1 cellular context compared by ENCODE assay signal in genomic region chr4:41990383-41991111, GRCh38.
TF ChIP-seq lines count a peak whose summit lies in the region.

Gene SLC30A9, plus strand, starts transcription at chr4:41990530. Its CDS starts 122 bp downstream, at chr4:41990652.

TF ChIP-seq in K562, 482 proteins besides CTCF, POLR2A, EP300 and RAD21 (continued from another document and continues in another):
- TF ChIP-seq YY1 (IDR thresholded peaks at IDR 0.05; ENCODE audit: borderline replicate concordance in 1 of 3, control insufficient read depth in 1 of 3, extremely low read depth in 1 of 3, insufficient read depth in 3 of 3, insufficient read length in 1 of 3, insufficient replicate concordance in 2 of 3, low read depth in 1 of 3, low read length in 2 of 3) = peak; percentile 10 to 86 (median 77)
- no peak for TF ChIP-seq ZNF695 (CRISPR knock-in tag; IDR thresholded peaks at IDR 0.05)
- no peak for TF ChIP-seq TAL1 (IDR thresholded peaks at IDR 0.05)
- TF ChIP-seq ZNF146 (CRISPR knock-in tag; IDR thresholded peaks at IDR 0.05; ENCODE audit: unreplicated experiment) = no peak
- TF ChIP-seq SLC30A9 (CRISPR knock-in tag; IDR thresholded peaks at IDR 0.05) = no peak
- no peak for TF ChIP-seq KAT8 (IDR thresholded peaks at IDR 0.05; ENCODE audit: low read depth)
- TF ChIP-seq HMGXB4 (CRISPR knock-in tag; IDR thresholded peaks at IDR 0.05) = peak; percentile 60; the same call in 1 of the 2 replicates
- TF ChIP-seq ATF1 (CRISPR knock-in tag; IDR thresholded peaks at IDR 0.05) = peak; percentile 74
- peak; percentile 99 for TF ChIP-seq ATF1 (tag; IDR thresholded peaks at IDR 0.05)
- no peak for TF ChIP-seq ZNF785 (CRISPR knock-in tag; IDR thresholded peaks at IDR 0.05)
- TF ChIP-seq SMARCC2 (IDR thresholded peaks at IDR 0.05; ENCODE audit: low read depth) = no peak
- no peak for TF ChIP-seq ZSCAN32 (CRISPR knock-in tag; IDR thresholded peaks at IDR 0.05)
- no peak for TF ChIP-seq ADNP (tag; IDR thresholded peaks at IDR 0.05)
- no peak for TF ChIP-seq PRDM10 (IDR thresholded peaks at IDR 0.05; ENCODE audit: partially characterized antibody)
- no peak for TF ChIP-seq HOMEZ (CRISPR knock-in tag; IDR thresholded peaks at IDR 0.05)
- no peak; the same call in 1 of the 2 replicates for TF ChIP-seq BCOR (IDR thresholded peaks at IDR 0.05)
- no peak for TF ChIP-seq CBX1 (IDR thresholded peaks at IDR 0.05; ENCODE audit: low read depth)
- TF ChIP-seq CHCHD3 (CRISPR knock-in tag; IDR thresholded peaks at IDR 0.05) = no peak
- TF ChIP-seq SMARCE1 (IDR thresholded peaks at IDR 0.05) = no peak
- TF ChIP-seq NRF1 (conservative IDR thresholded peaks at IDR 0.05 in 1 of 2, IDR thresholded peaks at IDR 0.05 in 1 of 2) = peak; percentile 30 to 50; a peak in 2 of 4 replicates
- no peak for TF ChIP-seq ZNF445 (CRISPR knock-in tag; IDR thresholded peaks at IDR 0.05; ENCODE audit: low read depth)
- TF ChIP-seq MTA1 (IDR thresholded peaks at IDR 0.05; ENCODE audit: borderline replicate concordance) = peak; percentile 88
- TF ChIP-seq ZBTB17 (CRISPR knock-in tag; IDR thresholded peaks at IDR 0.05) = peak; percentile 65; the same call in 1 of the 2 replicates
- no peak for TF ChIP-seq MTF1 (CRISPR knock-in tag; IDR thresholded peaks at IDR 0.05; ENCODE audit: borderline replicate concordance)
- no peak for TF ChIP-seq PRMT5 (CRISPR knock-in tag; IDR thresholded peaks at IDR 0.05)
- TF ChIP-seq GABPB1 (CRISPR knock-in tag; IDR thresholded peaks at IDR 0.05) = peak; percentile 93
- TF ChIP-seq MTA3 (IDR thresholded peaks at IDR 0.05; ENCODE audit: borderline replicate concordance) = peak; percentile 63; the same call in 1 of the 2 replicates
- no peak for TF ChIP-seq TCF15 (CRISPR knock-in tag; IDR thresholded peaks at IDR 0.05)
- TF ChIP-seq KAT7 (CRISPR knock-in tag; IDR thresholded peaks at IDR 0.05; ENCODE audit: borderline replicate concordance) = peak; percentile 55; the same call in 1 of the 2 replicates
- TF ChIP-seq POLR2AphosphoS2 (IDR thresholded peaks at IDR 0.05; ENCODE audit: low read length) = no peak
- TF ChIP-seq ZFP30 (CRISPR knock-in tag; IDR thresholded peaks at IDR 0.05; ENCODE audit: borderline replicate concordance) = no peak
- TF ChIP-seq RBM14 (IDR thresholded peaks at IDR 0.05; ENCODE audit: borderline replicate concordance, insufficient read depth, low read depth, low read length) = no peak
- no peak for TF ChIP-seq HNRNPH1 (optimal IDR thresholded peaks at IDR 0.05; ENCODE audit: low read depth, low read length)
- TF ChIP-seq TRIM25 (IDR thresholded peaks at IDR 0.05; ENCODE audit: borderline replicate concordance) = no peak
- no peak for TF ChIP-seq LEF1 (IDR thresholded peaks at IDR 0.05)
- no peak for TF ChIP-seq ZNF184 (CRISPR knock-in tag; IDR thresholded peaks at IDR 0.05)
- TF ChIP-seq SRSF7 (optimal IDR thresholded peaks at IDR 0.05; ENCODE audit: low read depth, low read length) = no peak
- TF ChIP-seq PML (IDR thresholded peaks at IDR 0.05; ENCODE audit: low read length) = peak; percentile 80
- no peak for TF ChIP-seq NCOA4 (IDR thresholded peaks at IDR 0.05; ENCODE audit: partially characterized antibody)
- TF ChIP-seq ERF (CRISPR knock-in tag; IDR thresholded peaks at IDR 0.05) = no peak
- no peak for TF ChIP-seq ZNF766 (CRISPR knock-in tag; conservative IDR thresholded peaks at IDR 0.05)
- TF ChIP-seq TAF1 (IDR thresholded peaks at IDR 0.05; ENCODE audit: control insufficient read depth, extremely low read depth, insufficient read depth, low read length, severe bottlenecking) = peak; percentile 87
- TF ChIP-seq MYC (IDR thresholded peaks at IDR 0.05; ENCODE audit: low read depth, low read length) = peak; percentile 68; the same call in 1 of the 2 replicates
- no peak for TF ChIP-seq MYC (CRISPR knock-in tag; IDR thresholded peaks at IDR 0.05; ENCODE audit: borderline replicate concordance, low read depth)
- TF ChIP-seq RREB1 (CRISPR knock-in tag; IDR thresholded peaks at IDR 0.05) = peak; percentile 54; the same call in 1 of the 2 replicates
- TF ChIP-seq MYNN (IDR thresholded peaks at IDR 0.05) = no peak
- no peak for TF ChIP-seq MYNN (CRISPR knock-in tag; IDR thresholded peaks at IDR 0.05)
- peak; percentile 94 for TF ChIP-seq POLR2G (IDR thresholded peaks at IDR 0.05; ENCODE audit: low read depth, low read length)
- no peak for TF ChIP-seq IFI16 (CRISPR knock-in tag; IDR thresholded peaks at IDR 0.05)
- no peak for TF ChIP-seq ZNF696 (CRISPR knock-in tag; conservative IDR thresholded peaks at IDR 0.05)
- TF ChIP-seq HNRNPK (IDR thresholded peaks at IDR 0.05; ENCODE audit: low read depth, low read length, poor library complexity, severe bottlenecking) = no peak
- TF ChIP-seq ZBTB49 (CRISPR knock-in tag; IDR thresholded peaks at IDR 0.05; ENCODE audit: borderline replicate concordance) = no peak
- no peak for TF ChIP-seq ARID1B (IDR thresholded peaks at IDR 0.05)
- TF ChIP-seq RFX1 (IDR thresholded peaks at IDR 0.05) = no peak
- TF ChIP-seq ZFX (CRISPR knock-in tag; IDR thresholded peaks at IDR 0.05) = peak; percentile 90
- peak; percentile 77 for TF ChIP-seq DIDO1 (tag; IDR thresholded peaks at IDR 0.05; ENCODE audit: low read depth)
- TF ChIP-seq ILK (tag; IDR thresholded peaks at IDR 0.05; ENCODE audit: borderline replicate concordance, low read depth) = no peak
- TF ChIP-seq GATA2 (CRISPR knock-in tag; IDR thresholded peaks at IDR 0.05) = no peak
- no peak for TF ChIP-seq ZNF212 (CRISPR knock-in tag; IDR thresholded peaks at IDR 0.05)
